Comparison of ENCODE assay signal across 20 cellular contexts in genomic region chr11:77131560-77131959, GRCh38. TPM values are rescaled to one million over a fixed set of nuclear protein-coding genes. Genes with fewer than 3 reads are reported as not detected.
DNase-seq lines count a peak whose midpoint lies in the region; ATAC-seq and TF ChIP-seq lines count a peak whose summit lies in the region.
"Had no signal": no experiment of that assay in that cellular context is flagged by ENCODE, and none has a peak within 500 bp of the region (broad histone marks: within the 10 kb centered on the region; RNA-seq: fewer than 3 reads in every experiment).

No MANE protein-coding gene starts in this region.

- H3K27me3 ChIP-seq in right atrium auricular region (no peaks in the 10 kb centered on the region), body of pancreas (no peaks in the 10 kb centered on the region), right lobe of liver (no peaks in the 10 kb centered on the region), thoracic aorta (replicated peaks; ENCODE audit: insufficient read depth) (no peaks in the 10 kb centered on the region), HAP-1 (ENCODE audit: low read depth) (no peaks in the 10 kb centered on the region)

- CTCF ChIA-PET in WTC11 (lab: Charles Lee) = interaction anchor here (1.2 to 6.7 kb wide), 4 partner anchors 17 to 56 kb away, joined by 3 to 86 read pairs (median 8); no protein-coding TSS in a partner anchor

- H3K9me3 ChIP-seq in right atrium auricular region = no peaks in the 10 kb centered on the region
- H3K9me3 ChIP-seq in body of pancreas = no peaks in the 10 kb centered on the region
- H3K9me3 ChIP-seq in right lobe of liver = no peaks in the 10 kb centered on the region
- H3K9me3 ChIP-seq in thoracic aorta = no peaks in the 10 kb centered on the region
- H3K9me3 ChIP-seq in HAP-1 = no peaks in the 10 kb centered on the region

- H3K4me1 ChIP-seq in right atrium auricular region = peaks cover 0 to 38% of the 10 kb centered on the region in 2 donors
- peaks cover 47% of the 10 kb centered on the region for H3K4me1 ChIP-seq in body of pancreas
- H3K4me1 ChIP-seq in right lobe of liver = peaks cover 0 to 59% (median 29%) of the 10 kb centered on the region in 4 donors
- peaks cover 18 to 38% of the 10 kb centered on the region in 2 donors for H3K4me1 ChIP-seq in thoracic aorta (ENCODE audit: control insufficient read depth in 1 of 2, low read depth in 2 of 2)
- peaks cover 6% of the 10 kb centered on the region for H3K4me1 ChIP-seq in HAP-1

- in situ Hi-C loops in HAP-1 (cut with MboI; ENCODE audit: low sequenced_read_pairs) = loop anchor here (10.0 kb wide), 1 partner anchor 53 kb away; no protein-coding TSS in a partner anchor

- WGBS in body of pancreas, 2 donors = 54 to 65% methylated on average over 4 to 6 of the region's 6 CpGs
- no CpG with 5 or more reads among the region's 6 CpGs for WGBS in right lobe of liver (ENCODE audit: insufficient coverage, low coverage, low lambda C conversion rate, missing lambda C conversion rate)

- H3K27me3 Mint-ChIP-seq in WTC11 (ENCODE audit: low read depth) = no peaks in the 10 kb centered on the region; the same call in 1 of the 2 replicates

- no peak for TF ChIP-seq CTCF in right atrium auricular region (IDR thresholded peaks at IDR 0.05)
- TF ChIP-seq CTCF in body of pancreas (IDR thresholded peaks at IDR 0.05) = no peak
- TF ChIP-seq CTCF in right lobe of liver (IDR thresholded peaks at IDR 0.05) = no peak
- no peak for TF ChIP-seq CTCF in thoracic aorta (IDR thresholded peaks at IDR 0.05)
- no peak for TF ChIP-seq CTCF in WTC11 (IDR thresholded peaks at IDR 0.05)

- TF ChIP-seq POLR2A in body of pancreas (IDR thresholded peaks at IDR 0.05) = no peak
- no peak for TF ChIP-seq POLR2A in right lobe of liver (IDR thresholded peaks at IDR 0.05)

- no peaks in the 10 kb centered on the region for H3K36me3 Mint-ChIP-seq in WTC11
- H3K36me3 Mint-ChIP-seq: CD4-positive, CD25-positive, alpha-beta regulatory T cell had no signal

- H3K4me3 ChIP-seq in right atrium auricular region = no peak overlapping the region
- no peak overlapping the region for H3K4me3 ChIP-seq in body of pancreas
- peak overlapping the region in 1 of 3 donors; percentile 1 for H3K4me3 ChIP-seq in right lobe of liver
- no peak overlapping the region for H3K4me3 ChIP-seq in thoracic aorta
- H3K4me3 ChIP-seq in HAP-1 = no peak overlapping the region
- H3K4me3 ChIP-seq: GM12878 had no signal

- POLR2A ChIA-PET in WTC11 (lab: Charles Lee) = no interaction called here

- DNase-seq in Right ventricle myocardium superior = peak; percentile 42
- no peak for DNase-seq in right atrium auricular region (ENCODE audit: low spot score)
- no peak for DNase-seq in body of pancreas
- DNase-seq in right lobe of liver = no peak
- DNase-seq in thoracic aorta (ENCODE audit: low spot score) = no peak
- no peak for DNase-seq in COLO668 (lab: John Stamatoyannopoulos, UW; ENCODE audit: unreplicated experiment)
- no peak for DNase-seq in WTC11 (ENCODE audit: low spot score)
- DNase-seq in HAP-1 (ENCODE audit: low spot score in 2 of 2) = no peak
- DNase-seq: 8988T; Calu3; CD4-positive, CD25-positive, alpha-beta regulatory T cell; GOT3; KBM-7; NCI-H1105; NCI-H1694; NCI-H2081 treated with DMSO at 0.1 percent for 48 hours; NK-92 treated with Interleukin-12 subunit alpha and Interleukin-12 subunit beta, amount 100 ng/mL, for 24 hours; SHP77 treated with DMSO at 0.1 percent for 48 hours had no signal

- intact Hi-C loops in Right ventricle myocardium superior (cut with DNase I) = no loop called here
- intact Hi-C loops in body of pancreas (cut with DNase I) = no loop called here
- intact Hi-C loops in right lobe of liver (cut with DNase I) = no loop called here

- H3K4me1 Mint-ChIP-seq in WTC11 = peaks cover 16% of the 10 kb centered on the region

- no peaks in the 10 kb centered on the region for H3K9me3 Mint-ChIP-seq in WTC11
- H3K9me3 Mint-ChIP-seq: CD4-positive, CD25-positive, alpha-beta regulatory T cell had no signal

- H3K4me3 Mint-ChIP-seq in WTC11 = no peak overlapping the region
- H3K4me3 Mint-ChIP-seq: CD4-positive, CD25-positive, alpha-beta regulatory T cell had no signal

- no peak for ATAC-seq in Right ventricle myocardium superior (ENCODE audit: poor library complexity)
- no peak for ATAC-seq in body of pancreas
- no peak for ATAC-seq in right lobe of liver
- ATAC-seq in thoracic aorta (ENCODE audit: insufficient number of reproducible peaks, low FRiP score, low read depth) = no peak
- no peak for ATAC-seq in WTC11
- ATAC-seq: GM12878 had no signal

- H3K27ac Mint-ChIP-seq in WTC11 = no peak overlapping the region
- H3K27ac Mint-ChIP-seq: CD4-positive, CD25-positive, alpha-beta regulatory T cell had no signal

- no peaks in the 10 kb centered on the region for H3K36me3 ChIP-seq in right atrium auricular region
- H3K36me3 ChIP-seq in body of pancreas (replicated peaks in 1 of 2; ENCODE audit: insufficient read depth in 1 of 2, low read depth in 2 of 2) = no peaks in the 10 kb centered on the region
- H3K36me3 ChIP-seq in right lobe of liver = no peaks in the 10 kb centered on the region
- no peaks in the 10 kb centered on the region for H3K36me3 ChIP-seq in thoracic aorta
- no peaks in the 10 kb centered on the region for H3K36me3 ChIP-seq in HAP-1 (replicated peaks)

- no peak overlapping the region for H3K27ac ChIP-seq in right atrium auricular region
- H3K27ac ChIP-seq in body of pancreas = peak overlapping the region in 3 of 4 donors; percentile 45 to 60 (median 47)
- peak overlapping the region; percentile 44 to 88 (median 65) for H3K27ac ChIP-seq in right lobe of liver
- peak overlapping the region; percentile 45 to 69 for H3K27ac ChIP-seq in thoracic aorta

TF ChIP-seq in WTC11, 78 proteins besides CTCF, POLR2A, EP300 and RAD21:
- TF ChIP-seq FOXP1 (CRISPR knock-in tag; IDR thresholded peaks at IDR 0.05; ENCODE audit: borderline replicate concordance) = no peak
- TF ChIP-seq HMGXB4 (CRISPR knock-in tag; IDR thresholded peaks at IDR 0.05) = no peak
- TF ChIP-seq ZNF317 (CRISPR knock-in tag; IDR thresholded peaks at IDR 0.05; ENCODE audit: borderline replicate concordance, low read depth) = no peak
- no peak for TF ChIP-seq ZNF416 (CRISPR knock-in tag; IDR thresholded peaks at IDR 0.05)
- no peak for TF ChIP-seq NR3C1 (CRISPR knock-in tag; conservative IDR thresholded peaks at IDR 0.05; ENCODE audit: low read depth)
- TF ChIP-seq GABPB1 (CRISPR knock-in tag; IDR thresholded peaks at IDR 0.05) = no peak
- TF ChIP-seq TEAD1 (CRISPR knock-in tag; IDR thresholded peaks at IDR 0.05) = no peak
- no peak for TF ChIP-seq TCF7 (CRISPR knock-in tag; IDR thresholded peaks at IDR 0.05; ENCODE audit: low read depth)

RNA-seq across cellular contexts. Expression of gene MYO7A, which starts 3.5 kb away (rescaled TPM):
- 4.4 TPM for total RNA-seq in Right ventricle myocardium superior
- total RNA-seq in right atrium auricular region = 1 to 10 TPM; 1.4 to 5.0 TPM
- total RNA-seq in body of pancreas = 10 to 100 TPM; 10.4 to 12.9 TPM
- total RNA-seq in right lobe of liver = 10 to 100 TPM; 23.6 to 39.6 (median 32.0) TPM
- total RNA-seq in thoracic aorta = 10 to 100 TPM; 15.2 to 22.7 TPM
- 2.1 to 2.5 TPM (median 2.3 TPM) in 3 replicates for total RNA-seq in WTC11 (2021)
- total RNA-seq: OCI-LY7 had no signal

RNA-seq across cellular contexts. Expression of gene OMP, which starts 28.9 kb away (rescaled TPM):
- total RNA-seq in Right ventricle myocardium superior = not detected
- not detected for total RNA-seq in right atrium auricular region
- total RNA-seq in body of pancreas = not detected
- 1 to 10 TPM in 5 of 6 experiments, not detected in 1; 1.0 to 4.2 (median 2.0) TPM for total RNA-seq in right lobe of liver
- total RNA-seq in thoracic aorta = not detected
- 1.4 TPM in 1 of 3 replicates, not detected in the others for total RNA-seq in WTC11 (2021)
- total RNA-seq: CD4-positive, CD25-positive, alpha-beta regulatory T cell; GM12878; OCI-LY7 had no signal

Comparison
In these comparisons a context has a peak if more than half of its experiments do, and no peak if none do; other contexts are left out.
1. H3K27ac ChIP-seq: peak in body of pancreas (3 of 4), right lobe of liver (3 of 3) and thoracic aorta (2 of 2); none in right atrium auricular region (0 of 2).